ENCODE assay signal across 8 cellular contexts in the genomic region with DNA sequence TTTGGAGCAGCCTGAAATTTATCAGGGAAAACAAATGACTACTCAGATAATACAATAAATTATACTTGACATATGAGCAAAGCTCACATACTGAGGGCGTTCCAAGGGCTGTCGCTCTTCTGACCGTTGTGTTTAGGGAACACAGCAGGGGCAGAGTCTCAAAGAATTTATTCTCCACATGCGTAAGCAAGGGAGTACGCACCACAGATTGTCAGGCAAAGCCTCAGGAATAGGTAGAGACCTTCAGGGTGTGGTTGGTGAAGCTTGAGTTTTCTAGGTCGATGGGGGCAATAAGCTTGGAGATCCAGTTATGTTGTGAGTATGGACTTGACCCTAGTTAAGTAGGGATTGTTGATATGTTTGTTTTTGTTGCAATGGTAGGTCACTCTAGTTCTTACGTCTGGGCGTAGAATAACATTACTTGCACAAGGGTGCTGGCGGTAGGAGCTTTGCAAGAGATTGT. TPM values are rescaled to one million over a fixed set of nuclear protein-coding genes. Genes with fewer than 3 reads are reported as not detected.
DNase-seq lines count a peak whose midpoint lies in the region; ATAC-seq, FAIRE-seq and TF ChIP-seq lines count a peak whose summit lies in the region.

No MANE protein-coding gene starts in this region.

- ATAC-seq in left lobe of liver (peak; percentile 48), HG03135 (IDR thresholded peaks at IDR 0.05; ENCODE audit: unreplicated experiment) (no peak), HG03521 (IDR thresholded peaks at IDR 0.05; ENCODE audit: unreplicated experiment) (no peak)

- H3K27ac ChIP-seq in brain microvascular endothelial cell (peak overlapping the region; percentile 83), testis (peak overlapping the region; percentile 77 to 91)

- WGBS in testis, 2 donors: 14 to 22% methylated on average over 9 of the region's 9 CpGs

- peak overlapping the region; percentile 85 for H3K4me3 ChIP-seq in brain microvascular endothelial cell (ENCODE audit: low read depth, low read length)
- peak overlapping the region; percentile 64 to 80 for H3K4me3 ChIP-seq in testis

- intact Hi-C loops in testis (cut with DNase I; ENCODE audit: low total_unique reads): no loop called here

- no peak for TF ChIP-seq POLR2A in testis (IDR thresholded peaks at IDR 0.05)

- H3K9me3 ChIP-seq in testis: no peaks in the 10 kb centered on the region

- in situ Hi-C loops in brain microvascular endothelial cell (cut with HindIII; ENCODE audit: low pct_ligation_motif_present, low sequenced_read_pairs): no loop called here

- H3K36me3 ChIP-seq in brain microvascular endothelial cell (replicated peaks) (no peaks in the 10 kb centered on the region), testis (ENCODE audit: low read depth, missing control alignments) (no peaks in the 10 kb centered on the region)

- peaks cover 12% of the 10 kb centered on the region for H3K4me1 ChIP-seq in testis

- no peak for FAIRE-seq in frontal cortex (lab: Jason Lieb, UNC)

- TF ChIP-seq CTCF in brain microvascular endothelial cell (IDR thresholded peaks at IDR 0.05; ENCODE audit: low read depth, low read length, missing control alignments) (no peak), testis (IDR thresholded peaks at IDR 0.05) (no peak)

- peak; percentile 7 for DNase-seq in Daoy (ENCODE audit: low read depth)
- DNase-seq in LHCN-M2 (ENCODE audit: low read depth): peak; percentile 48
- DNase-seq in brain microvascular endothelial cell: peak; percentile 22
- peak; percentile 62 for DNase-seq in left lobe of liver (ENCODE audit: low spot score)
- peak; percentile 28 for DNase-seq in testis
- DNase-seq in frontal cortex (ENCODE audit: low spot score in 2 of 2): no peak

- H3K27me3 ChIP-seq in brain microvascular endothelial cell (replicated peaks): no peaks in the 10 kb centered on the region
- H3K27me3 ChIP-seq in testis: no peaks in the 10 kb centered on the region

RNA-seq across cellular contexts. Expression of a gene that starts 0.8 kb away (rescaled TPM):
- total RNA-seq in Daoy (2014; rRNA removed; shearing (Covaris generic)): 60.1 and 95.0 TPM in 2 replicates
- total RNA-seq in LHCN-M2 (2014; rRNA removed): 183 and 196 TPM in 2 replicates
- 58.1 TPM for polyA plus RNA-seq in LHCN-M2 (2012)
- total RNA-seq in left lobe of liver: 373 TPM
- total RNA-seq in testis: 10 to 100 TPM; 60.5 to 78.4 TPM
- polyA plus RNA-seq in testis (ENCODE audit: insufficient read depth, low read depth, low replicate concordance): 174 TPM
- 115 TPM for total RNA-seq in frontal cortex

Comparison
In these comparisons a context has a peak if more than half of its experiments do, and no peak if none do; other contexts are left out.
1. DNase-seq: peak in Daoy (single experiment), LHCN-M2 (single experiment), brain microvascular endothelial cell (single experiment), left lobe of liver (single experiment) and testis (single experiment); none in frontal cortex (0 of 2).